ENCODE assay signal across 8 cellular contexts in the genomic region with DNA sequence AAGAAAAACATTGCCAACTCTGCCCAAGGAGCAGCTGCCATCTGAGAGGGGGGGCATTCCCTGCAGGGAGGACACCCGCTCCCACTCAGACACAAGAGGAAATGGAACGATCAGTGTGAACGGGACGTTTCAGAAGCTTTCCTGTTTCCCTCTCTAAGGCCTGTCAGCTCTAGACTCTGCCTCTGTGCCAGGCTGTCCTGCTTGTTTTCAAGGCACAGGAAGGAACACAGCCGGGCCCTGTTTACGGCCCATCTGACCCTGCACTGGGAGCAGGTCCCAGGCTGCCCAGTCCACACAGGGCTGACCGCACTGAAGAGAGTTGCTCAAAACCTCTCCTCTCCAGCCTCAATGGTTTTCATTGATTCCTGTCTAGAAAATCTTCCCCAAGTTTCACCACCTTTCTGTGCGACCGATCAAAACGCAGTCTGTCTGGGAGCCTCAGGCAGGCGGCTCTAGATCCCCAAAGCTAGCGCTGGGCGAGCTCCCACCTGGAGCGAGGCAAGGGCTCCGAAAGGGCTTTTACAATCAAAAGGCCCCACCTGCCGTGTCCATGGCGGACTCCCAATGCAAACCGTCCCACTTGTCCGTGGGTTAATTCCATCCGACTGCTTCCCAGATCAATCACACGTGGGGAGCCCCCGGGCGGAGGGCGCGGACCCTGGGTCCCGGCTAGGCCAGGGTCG. TPM values are rescaled to one million over a fixed set of nuclear protein-coding genes. Genes with fewer than 3 reads are reported as not detected.
A peak's percentile ranks its signal among the peaks of the same experiment; 100 is the strongest.
DNase-seq lines count a peak whose midpoint lies in the region; ATAC-seq and TF ChIP-seq lines count a peak whose summit lies in the region.

No MANE protein-coding gene starts in this region.

- peaks cover 3% of the 10 kb centered on the region for H3K27me3 Mint-ChIP-seq in mesothelial cell of epicardium (ENCODE audit: low read depth)

- H3K4me3 ChIP-seq in DOHH2 (ENCODE audit: low read length) (peak overlapping the region; percentile 98), PC-9 (peak overlapping the region; percentile 71), upper lobe of right lung (peak overlapping the region; percentile 54)

- no peaks in the 10 kb centered on the region for H3K9me3 ChIP-seq in DOHH2 (ENCODE audit: control insufficient read depth, insufficient read depth, low read length)
- no peaks in the 10 kb centered on the region for H3K9me3 ChIP-seq in PC-9 (ENCODE audit: insufficient read depth, low read depth)
- H3K9me3 ChIP-seq in upper lobe of right lung: no peaks in the 10 kb centered on the region

- H3F3A ChIP-seq in DOHH2 (ENCODE audit: control insufficient read depth, insufficient read depth) (peaks cover 6% of the 10 kb centered on the region), PC-9 (ENCODE audit: insufficient read depth, low read depth) (peaks cover 41% of the 10 kb centered on the region)

- H3K4me1 Mint-ChIP-seq in mesothelial cell of epicardium: peaks cover 34% of the 10 kb centered on the region

- no TSS peak for BruUV-seq in PC-9 (replicated peaks; lab: Mats Ljungman, UMichigan)

- CTCF ChIA-PET in PC-9 (lab: Charles Lee): interaction anchor here (1.1 to 3.0 kb wide), 3 partner anchors 28 to 46 kb away, joined by 4 to 20 read pairs (median 15); no protein-coding TSS in a partner anchor

- H3K4me2 ChIP-seq in DOHH2 (ENCODE audit: low read length): peak overlapping the region; percentile 92
- H3K4me2 ChIP-seq in PC-9: peak overlapping the region; percentile 76

- H3K79me2 ChIP-seq in DOHH2 (ENCODE audit: control insufficient read depth, low read length) (peaks cover 72% of the 10 kb centered on the region), PC-9 (ENCODE audit: low read depth) (peaks cover 60% of the 10 kb centered on the region)

- TF ChIP-seq CTCF in DOHH2 (IDR thresholded peaks at IDR 0.05; ENCODE audit: low read depth, low read length, poor library complexity, severe bottlenecking) (no peak), PC-9 (conservative IDR thresholded peaks at IDR 0.05) (no peak), mesothelial cell of epicardium (IDR thresholded peaks at IDR 0.05; ENCODE audit: unreplicated experiment) (no peak), upper lobe of right lung (IDR thresholded peaks at IDR 0.05) (no peak)

- no peak for DNase-seq in PC-9
- DNase-seq in dermis microvascular lymphatic vessel endothelial cell (ENCODE audit: low read depth in 2 of 2): peak; percentile 61 to 90
- DNase-seq in mesothelial cell of epicardium (ENCODE audit: low spot score in 2 of 2, unreplicated experiment in 2 of 2): no peak
- peak; percentile 66 for DNase-seq in upper lobe of right lung
- DNase-seq in NCI-H2196 treated with DMSO at 0.1 percent for 48 hours (lab: John Stamatoyannopoulos, UW; ENCODE audit: unreplicated experiment): no peak
- DNase-seq in NOMO-1 treated with dmso at 0.1 percent for 144 hours (lab: John Stamatoyannopoulos, UW; ENCODE audit: unreplicated experiment): no peak

- H3K9me2 ChIP-seq in DOHH2 (replicated peaks; ENCODE audit: control insufficient read depth, low read length): no peaks in the 10 kb centered on the region
- no peaks in the 10 kb centered on the region for H3K9me2 ChIP-seq in PC-9 (ENCODE audit: insufficient read depth)

- peaks cover 46% of the 10 kb centered on the region for H3K4me1 ChIP-seq in DOHH2 (ENCODE audit: control insufficient read depth, low read length)
- H3K4me1 ChIP-seq in PC-9 (replicated peaks; ENCODE audit: insufficient read depth): peaks cover 37% of the 10 kb centered on the region
- peaks cover 49% of the 10 kb centered on the region for H3K4me1 ChIP-seq in upper lobe of right lung

- H3K4me3 Mint-ChIP-seq in mesothelial cell of epicardium: peak overlapping the region; percentile 47

- intact Hi-C loops in PC-9 (cut with micrococcal nuclease; ENCODE audit: unreplicated experiment) (no loop called here), upper lobe of right lung (cut with DNase I) (no loop called here)

- peak overlapping the region; percentile 89 for H3K27ac Mint-ChIP-seq in mesothelial cell of epicardium

- ATAC-seq in upper lobe of right lung (peak; percentile 21), HG02884 (IDR thresholded peaks at IDR 0.05; ENCODE audit: unreplicated experiment) (no peak)

- H3K36me3 Mint-ChIP-seq in mesothelial cell of epicardium: no peaks in the 10 kb centered on the region

- no peaks in the 10 kb centered on the region for H3K9me3 Mint-ChIP-seq in mesothelial cell of epicardium

- no peak overlapping the region for H2AFZ ChIP-seq in PC-9

- H4K20me1 ChIP-seq in DOHH2 (ENCODE audit: control insufficient read depth, insufficient read depth, low read depth, low read length): peaks cover 20% of the 10 kb centered on the region
- peaks cover 50% of the 10 kb centered on the region for H4K20me1 ChIP-seq in PC-9 (ENCODE audit: insufficient read depth)

- H3K27ac ChIP-seq in DOHH2 (ENCODE audit: low read depth, low read length) (peak overlapping the region; percentile 52), PC-9 (peak overlapping the region; percentile 74), upper lobe of right lung (peak overlapping the region; percentile 79)

- H3K27me3 ChIP-seq in DOHH2 (ENCODE audit: control insufficient read depth, low read length): no peaks in the 10 kb centered on the region
- H3K27me3 ChIP-seq in PC-9 (ENCODE audit: insufficient read depth, low read depth): no peaks in the 10 kb centered on the region
- no peaks in the 10 kb centered on the region for H3K27me3 ChIP-seq in upper lobe of right lung

- POLR2A ChIA-PET in PC-9 (lab: Charles Lee; ENCODE audit: unreplicated experiment): interaction anchor here (0.7 to 0.9 kb wide), 3 partner anchors 10 to 434 kb away, joined by 3 to 17 read pairs (median 8); a partner anchor contains a TSS

- H3K36me3 ChIP-seq in DOHH2 (ENCODE audit: control insufficient read depth, low read length) (peaks cover 46% of the 10 kb centered on the region), PC-9 (ENCODE audit: low read depth) (no peaks in the 10 kb centered on the region), upper lobe of right lung (no peaks in the 10 kb centered on the region)

RNA-seq across cellular contexts. Expression of a gene that starts 1.5 kb away (rescaled TPM):
- 391 and 426 TPM in 2 replicates for total RNA-seq in PC-9 (2021)
- 238 and 422 TPM in 2 replicates for total RNA-seq in dermis microvascular lymphatic vessel endothelial cell
- 148 to 160 TPM (median 151 TPM) in 3 replicates for total RNA-seq in mesothelial cell of epicardium
- 196 TPM for total RNA-seq in upper lobe of right lung

RNA-seq across cellular contexts. Expression of a gene that starts 20.1 kb away (rescaled TPM):
- total RNA-seq in PC-9 (2021) (73.2 and 95.4 TPM in 2 replicates), dermis microvascular lymphatic vessel endothelial cell (4.3 and 5.1 TPM in 2 replicates), mesothelial cell of epicardium (14.1 to 15.9 TPM (median 14.6 TPM) in 3 replicates), upper lobe of right lung (1.0 TPM)

RNA-seq across cellular contexts. Expression of a gene that starts 28.2 kb away (rescaled TPM):
- total RNA-seq in PC-9 (2021) (213 and 226 TPM in 2 replicates), dermis microvascular lymphatic vessel endothelial cell (105 and 128 TPM in 2 replicates), mesothelial cell of epicardium (95.9 to 99.2 TPM (median 96.2 TPM) in 3 replicates), upper lobe of right lung (85.2 TPM)

Comparison
In these comparisons a context has a peak if more than half of its experiments do, and no peak if none do; other contexts are left out.
1. DNase-seq: peak in dermis microvascular lymphatic vessel endothelial cell (2 of 2) and upper lobe of right lung (single experiment); none in PC-9 (0 of 2), mesothelial cell of epicardium (0 of 2), NCI-H2196 treated with DMSO at 0.1 percent for 48 hours (single experiment) and NOMO-1 treated with dmso at 0.1 percent for 144 hours (single experiment).
2. Peak in every context shown above with its lines, with median percentiles within 50 percentile points of each other: H3K27ac ChIP-seq and H3K4me3 ChIP-seq.